Comparison of ENCODE assay signal across 17 cellular contexts in genomic region chr19:7262470-7262869, GRCh38. TPM values are rescaled to one million over a fixed set of nuclear protein-coding genes. Genes with fewer than 3 reads are reported as not detected.
DNase-seq lines count a peak whose midpoint lies in the region; TF ChIP-seq lines count a peak whose summit lies in the region.
"Had no signal": no experiment of that assay in that cellular context is flagged by ENCODE, and none has a peak within 500 bp of the region (broad histone marks: within the 10 kb centered on the region; RNA-seq: fewer than 3 reads in every experiment).

No MANE protein-coding gene starts in this region.

- H3K4me3 Mint-ChIP-seq in progenitor cell of endocrine pancreas (ENCODE audit: low read depth) (no peak overlapping the region), nephron progenitor cell (no peak overlapping the region)

- peak overlapping the region; percentile 9 to 75 (median 42) for H3K27ac ChIP-seq in adrenal gland
- peak overlapping the region; percentile 60 to 78 (median 72) for H3K27ac ChIP-seq in esophagus muscularis mucosa (replicated peaks in 1 of 4)
- peak overlapping the region in 3 of 4 donors; percentile 45 to 59 (median 50) for H3K27ac ChIP-seq in transverse colon
- H3K27ac ChIP-seq: Peyer's patch had no signal

- H3K4me1 ChIP-seq in adrenal gland (replicated peaks in 1 of 2): peaks cover 35 to 68% of the 10 kb centered on the region in 2 donors
- peaks cover 60 to 89% (median 81%) of the 10 kb centered on the region in 4 donors for H3K4me1 ChIP-seq in esophagus muscularis mucosa
- peaks cover 3 to 30% (median 16%) of the 10 kb centered on the region in 4 donors for H3K4me1 ChIP-seq in transverse colon

- H3K9me3 ChIP-seq in adrenal gland (replicated peaks in 1 of 3): no peaks in the 10 kb centered on the region
- H3K9me3 ChIP-seq in esophagus muscularis mucosa: no peaks in the 10 kb centered on the region
- no peaks in the 10 kb centered on the region for H3K9me3 ChIP-seq in transverse colon
- H3K9me3 ChIP-seq: Peyer's patch had no signal

- in situ Hi-C loops in transverse colon (cut with MboI; ENCODE audit: low pct_ligation_motif_present in 1 of 4, low pct_unique_long_range_greater_than_20kb in 1 of 4, low sequenced_read_pairs in 3 of 4): no loop called here

- H3K4me3 ChIP-seq in adrenal gland (no peak overlapping the region), esophagus muscularis mucosa (no peak overlapping the region), transverse colon (no peak overlapping the region)
- H3K4me3 ChIP-seq: Peyer's patch had no signal

- H3K4me1 Mint-ChIP-seq in progenitor cell of endocrine pancreas (ENCODE audit: low read depth) (peaks cover 11% of the 10 kb centered on the region), nephron progenitor cell (peaks cover 30% of the 10 kb centered on the region)

- no peak for TF ChIP-seq EP300 in esophagus muscularis mucosa (IDR thresholded peaks at IDR 0.05)
- no peak for TF ChIP-seq EP300 in transverse colon (IDR thresholded peaks at IDR 0.05; ENCODE audit: low read depth)

- 51 to 64% (median 55%) methylated on average over 6 of the region's 6 CpGs for WGBS in adrenal gland, 4 donors
- 69% methylated on average over 6 of the region's 6 CpGs for WGBS in esophagus muscularis mucosa
- 75 to 91% methylated on average over 4 to 6 of the region's 6 CpGs for WGBS in transverse colon (ENCODE audit: low coverage in 1 of 2), 2 donors

- H3K9me3 Mint-ChIP-seq in progenitor cell of endocrine pancreas (ENCODE audit: low read depth): peaks cover 8% of the 10 kb centered on the region
- H3K9me3 Mint-ChIP-seq in nephron progenitor cell: peaks cover 10% of the 10 kb centered on the region

- H3K27me3 Mint-ChIP-seq in progenitor cell of endocrine pancreas (no peaks in the 10 kb centered on the region), nephron progenitor cell (ENCODE audit: low read depth, poor library complexity) (peaks cover 12% of the 10 kb centered on the region)

- TF ChIP-seq CTCF in adrenal gland (IDR thresholded peaks at IDR 0.05): no peak
- no peak for TF ChIP-seq CTCF in esophagus muscularis mucosa (IDR thresholded peaks at IDR 0.05)
- no peak for TF ChIP-seq CTCF in progenitor cell of endocrine pancreas (IDR thresholded peaks at IDR 0.05; ENCODE audit: unreplicated experiment)
- TF ChIP-seq CTCF in transverse colon (IDR thresholded peaks at IDR 0.05): no peak
- TF ChIP-seq CTCF in GM10266 (IDR thresholded peaks at IDR 0.05; ENCODE audit: control insufficient read depth, insufficient read depth, low read depth, missing control alignments): no peak
- no peak for TF ChIP-seq CTCF in nephron progenitor cell (IDR thresholded peaks at IDR 0.05)

- intact Hi-C loops in adrenal gland (cut with DNase I) (no loop called here), esophagus muscularis mucosa (cut with DNase I) (no loop called here), transverse colon (cut with DNase I; ENCODE audit: low total_unique reads) (no loop called here)

- peaks cover 0 to 14% of the 10 kb centered on the region in 2 donors for H3K36me3 ChIP-seq in adrenal gland (replicated peaks in 1 of 2)
- H3K36me3 ChIP-seq in esophagus muscularis mucosa: peaks cover 8 to 13% (median 8%) of the 10 kb centered on the region in 4 donors
- H3K36me3 ChIP-seq in transverse colon: no peaks in the 10 kb centered on the region

- no peaks in the 10 kb centered on the region for H3K27me3 ChIP-seq in adrenal gland
- no peaks in the 10 kb centered on the region for H3K27me3 ChIP-seq in esophagus muscularis mucosa
- H3K27me3 ChIP-seq in transverse colon: no peaks in the 10 kb centered on the region
- H3K27me3 ChIP-seq: Peyer's patch had no signal

- H3K36me3 Mint-ChIP-seq in progenitor cell of endocrine pancreas (ENCODE audit: insufficient read depth): peaks cover 25% of the 10 kb centered on the region
- H3K36me3 Mint-ChIP-seq in nephron progenitor cell (ENCODE audit: low read depth): peaks cover 24% of the 10 kb centered on the region

- TF ChIP-seq POLR2A in adrenal gland (IDR thresholded peaks at IDR 0.05) (peak in 1 of 2 donors; percentile 4), esophagus muscularis mucosa (IDR thresholded peaks at IDR 0.05; ENCODE audit: low read depth) (no peak), transverse colon (IDR thresholded peaks at IDR 0.05) (no peak)

- peak in 3 of 7 donors; percentile 26 to 64 (median 62) for DNase-seq in adrenal gland
- no peak for DNase-seq in esophagus muscularis mucosa (ENCODE audit: extremely low spot score)
- no peak for DNase-seq in progenitor cell of endocrine pancreas (ENCODE audit: low spot score, unreplicated experiment)
- no peak for DNase-seq in transverse colon
- DNase-seq in iPS-NIHi7 (ENCODE audit: extremely low spot score): no peak
- DNase-seq in GM10266 (ENCODE audit: extremely low spot score): no peak
- no peak for DNase-seq in nephron progenitor cell
- DNase-seq: ACHN, DMS79 treated with DMSO at 0.1 percent for 48 hours, HCEC 1CT, MM.1S, NCI-H1092 treated with DMSO at 0.1 percent for 48 hours, NCI-H146, NCI-H2081, NCI-H2171 treated with DMSO at 0.1 percent for 48 hours, NCI-H446 treated with DMSO at 0.1 percent for 48 hours, Peyer's patch had no signal

- H3K27ac Mint-ChIP-seq in progenitor cell of endocrine pancreas (peak overlapping the region; percentile 4), nephron progenitor cell (no peak overlapping the region)

RNA-seq across cellular contexts. Expression of gene INSR, which starts 31.7 kb away (rescaled TPM):
- total RNA-seq in adrenal gland (100 to 1,000 TPM in 6 of 8 donors, 10 to 100 TPM in 2; 83.9 to 327 (median 120) TPM), esophagus muscularis mucosa (100 to 1,000 TPM in 2 of 4 donors, 10 to 100 TPM in 2; 72.3 to 143 (median 92.5) TPM), progenitor cell of endocrine pancreas (67.5 and 69.2 TPM in 2 replicates), transverse colon (100 to 1,000 TPM; 134 to 252 (median 164) TPM)
- polyA plus RNA-seq in adrenal gland: 10 to 100 TPM; 19.0 to 59.4 (median 42.1) TPM
